In the genomic region with DNA sequence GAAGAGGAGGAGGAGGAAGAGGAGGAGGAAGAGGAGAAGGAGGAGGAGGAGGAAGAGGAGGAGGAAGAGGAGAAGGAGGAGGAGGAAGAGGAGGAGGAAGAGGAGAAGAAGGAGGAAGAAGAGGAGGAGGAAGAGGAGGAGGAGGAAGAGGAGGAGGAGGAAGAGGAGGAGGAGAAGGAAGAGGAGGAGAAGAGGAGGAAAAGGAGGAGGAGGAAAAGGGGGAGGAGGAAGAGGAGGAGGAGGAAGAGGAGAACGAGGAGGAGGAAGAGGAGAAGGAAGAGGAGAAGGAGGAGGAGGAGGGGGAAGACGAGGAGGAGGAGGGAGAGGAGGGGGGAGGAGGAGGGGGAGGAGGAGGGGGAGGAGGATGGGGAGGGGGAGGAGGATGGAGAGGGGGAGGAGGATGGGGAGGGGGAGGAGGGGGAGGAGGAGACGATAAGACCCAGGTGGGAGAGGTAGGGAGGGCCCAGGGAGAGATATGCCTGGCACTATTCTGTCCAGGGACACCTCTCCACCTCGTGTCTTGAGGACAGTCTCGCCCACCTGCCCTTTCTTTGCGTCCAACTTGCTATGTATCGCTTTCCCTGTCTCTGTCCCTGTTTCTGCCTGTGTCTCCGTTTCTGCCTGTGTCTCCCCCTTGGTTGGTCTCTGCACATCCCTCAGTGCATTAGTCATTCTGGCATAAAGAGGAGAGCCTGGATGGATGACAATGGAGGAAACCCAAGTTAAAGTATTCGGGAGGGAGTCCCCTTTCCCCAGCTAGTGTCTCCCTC, we compare ENCODE assay signal across 34 cellular contexts. TPM values are rescaled to one million over a fixed set of nuclear protein-coding genes. Genes with fewer than 3 reads are reported as not detected.
A peak's percentile ranks its signal among the peaks of the same experiment; 100 is the strongest.
DNase-seq lines count a peak whose midpoint lies in the region; ATAC-seq, FAIRE-seq and TF ChIP-seq lines count a peak whose summit lies in the region.
"Had no signal": no experiment of that assay in that cellular context is flagged by ENCODE, and none has a peak within 500 bp of the region (broad histone marks: within the 10 kb centered on the region; RNA-seq: fewer than 3 reads in every experiment).

No MANE protein-coding gene starts in this region.

- DNase-seq in DMS53 (lab: John Stamatoyannopoulos, UW) (peak; percentile 37), DMS53 treated with DMSO at 0.1 percent for 48 hours (lab: John Stamatoyannopoulos, UW; ENCODE audit: unreplicated experiment) (no peak), HT1080 (ENCODE audit: low read depth) (peak; percentile 4), RWPE2 (ENCODE audit: low spot score) (no peak), keratinocyte (ENCODE audit: low read depth, low spot score) (no peak), Kasumi-1 (lab: John Stamatoyannopoulos, UW) (no peak), epidermal melanocyte (ENCODE audit: insufficient read length, low spot score) (no peak)
- DNase-seq: 8988T; activated CD4-positive, alpha-beta T cell treated with anti-CD3 and anti-CD28 coated beads, Interleukin-2, amount 50 U/mL, for 48 hours; activated gamma-delta T cell treated with Interleukin-2 at 50 U/mL for 16 hours; activated T-cell treated with anti-CD3 and anti-CD28 coated beads, Interleukin-2, amount 50 U/mL, for 48 hours; glutamatergic neuron; H9; left ventricle myocardium inferior; NCI-H1436; NCI-H2081; NCI-H69; stimulated activated naive CD4-positive, alpha-beta T cell; T-helper 17 cell had no signal

- H3K27ac ChIP-seq in RWPE2 (ENCODE audit: poor library complexity, severe bottlenecking) (no peak overlapping the region), keratinocyte (ENCODE audit: control insufficient read depth, insufficient read depth, low read length) (no peak overlapping the region)
- H3K27ac ChIP-seq: ascending aorta, cardiac muscle cell, left ventricle myocardium inferior, parathyroid adenoma, skin epidermis, upper lobe of right lung had no signal

- H3K27me3 ChIP-seq in RWPE2 (ENCODE audit: insufficient read depth, poor library complexity, severe bottlenecking), result no peaks in the 10 kb centered on the region
- peaks cover 4% of the 10 kb centered on the region for H3K27me3 ChIP-seq in keratinocyte (ENCODE audit: control insufficient read depth, extremely low read depth, insufficient read depth, low read length)
- H3K27me3 ChIP-seq: ascending aorta, upper lobe of right lung had no signal

- H3K9me1 ChIP-seq in keratinocyte (ENCODE audit: control insufficient read depth, extremely low read depth, insufficient read depth, low read length), result no peaks in the 10 kb centered on the region

- peak; percentile 70 for FAIRE-seq in keratinocyte (lab: Jason Lieb, UNC)
- FAIRE-seq: colon, GM12892, HTR-8/SVneo, RCC 7860, TTC549 had no signal

- TF ChIP-seq CTCF in RWPE2 (IDR thresholded peaks at IDR 0.05; ENCODE audit: poor library complexity, severe bottlenecking) (no peak), keratinocyte (optimal IDR thresholded peaks at IDR 0.05 in 1 of 3, IDR thresholded peaks at IDR 0.05 in 1 of 3, conservative IDR thresholded peaks at IDR 0.05 in 1 of 3; ENCODE audit: extremely low read depth in 1 of 3, insufficient read depth in 2 of 3, low read length in 3 of 3) (no peak)

- H3K4me1 ChIP-seq in RWPE2 (ENCODE audit: insufficient read depth, poor library complexity, severe bottlenecking) (no peaks in the 10 kb centered on the region), keratinocyte (ENCODE audit: control insufficient read depth, extremely low read depth, insufficient read depth, low read length) (peaks cover 3% of the 10 kb centered on the region)
- H3K4me1 ChIP-seq: ascending aorta, left ventricle myocardium inferior, parathyroid adenoma, upper lobe of right lung had no signal

- no peak overlapping the region for H3K9ac ChIP-seq in keratinocyte (ENCODE audit: control insufficient read depth, extremely low read depth, insufficient read depth, low read length)
- H3K9ac ChIP-seq: parathyroid adenoma had no signal

- no peaks in the 10 kb centered on the region for H3K79me2 ChIP-seq in keratinocyte (ENCODE audit: control insufficient read depth, insufficient read depth, low read length)
- H3K79me2 ChIP-seq: parathyroid adenoma had no signal

- H3K36me3 ChIP-seq in RWPE2 (ENCODE audit: low read depth) (no peaks in the 10 kb centered on the region), keratinocyte (ENCODE audit: control insufficient read depth in 2 of 2, extremely low read depth in 1 of 2, insufficient read depth in 2 of 2, low read length in 2 of 2) (no peaks in the 10 kb centered on the region)
- H3K36me3 ChIP-seq: ascending aorta, cardiac muscle cell, left ventricle myocardium inferior, upper lobe of right lung had no signal

- H3K4me2 ChIP-seq in keratinocyte (ENCODE audit: control insufficient read depth, extremely low read depth, insufficient read depth, low read depth, low read length), result no peak overlapping the region

- H3K4me3 ChIP-seq in RWPE2 (ENCODE audit: severe bottlenecking) (no peak overlapping the region), keratinocyte (ENCODE audit: control insufficient read depth in 2 of 3, extremely low read depth in 1 of 3, insufficient read depth in 2 of 3, low read depth in 1 of 3, low read length in 3 of 3) (no peak overlapping the region)
- H3K4me3 ChIP-seq: ascending aorta, cardiac muscle cell, left ventricle myocardium inferior, skin epidermis, upper lobe of right lung had no signal

- H3K9me3 ChIP-seq in RWPE2 (ENCODE audit: severe bottlenecking) (no peaks in the 10 kb centered on the region), keratinocyte (ENCODE audit: control insufficient read depth, low read depth, low read length) (peaks cover 3% of the 10 kb centered on the region)
- H3K9me3 ChIP-seq: ascending aorta, left ventricle myocardium inferior, upper lobe of right lung had no signal

- dilution Hi-C loops in keratinocyte (cut with MboI; ENCODE audit: extremely low pct_ligation_motif_present, low sequenced_read_pairs), result no loop called here

- H4K20me1 ChIP-seq in keratinocyte (ENCODE audit: control insufficient read depth, extremely low read depth, insufficient read depth, low read length), result no peaks in the 10 kb centered on the region

- peak overlapping the region; percentile 30 for H2AFZ ChIP-seq in keratinocyte (ENCODE audit: control insufficient read depth, low read length)
- H2AFZ ChIP-seq: parathyroid adenoma had no signal

- peak; percentile 70 for ATAC-seq in RWPE2 (ENCODE audit: low read depth)
- no peak for ATAC-seq in HG02840 (IDR thresholded peaks at IDR 0.05; ENCODE audit: low FRiP score, unreplicated experiment)
- ATAC-seq: activated CD4-positive, CD25-positive, alpha-beta regulatory T cell treated with anti-CD3 and anti-CD28 coated beads, Interleukin-2, amount 50 U/mL, for 24 hours; T-helper 17 cell; upper lobe of right lung had no signal

RNA-seq across cellular contexts. Expression of a gene that starts 7.1 kb away (rescaled TPM):
- total RNA-seq in HT1080 (2014; rRNA removed; shearing (Covaris generic)), result not detected in 2 replicates
- not detected in 2 replicates for polyA plus RNA-seq in HT1080 (2015; cell fraction: cytosol; rRNA removed)
- polyA plus RNA-seq in HT1080 (2015; cell fraction: nucleus; rRNA removed), result not detected in 2 replicates
- polyA plus RNA-seq in keratinocyte, result 425 to 882 TPM (median 477 TPM) in 3 replicates
- 136 TPM for polyA plus RNA-seq in keratinocyte (2011; ENCODE audit: low read depth)
- 541 and 572 TPM in 2 replicates for polyA plus RNA-seq in keratinocyte (2011; cell fraction: cytosol; rRNA removed)
- 466 and 483 TPM in 2 replicates for polyA plus RNA-seq in keratinocyte (2011; cell fraction: nucleus; rRNA removed)
- polyA plus RNA-seq in keratinocyte (2012; ENCODE audit: low replicate concordance), result 487 and 1,188 TPM in 2 replicates
- polyA minus RNA-seq in keratinocyte, result 346 to 800 TPM (median 621 TPM) in 3 replicates
- 490 TPM for polyA minus RNA-seq in keratinocyte (2011; cell fraction: cytosol; rRNA and poly(A)+ RNA removed)
- 243 and 342 TPM in 2 replicates for polyA minus RNA-seq in keratinocyte (2011; cell fraction: nucleus; rRNA and poly(A)+ RNA removed)
- total RNA-seq: ascending aorta, cardiac muscle cell, H9, left ventricle myocardium inferior, mesenteric fat pad, T-helper 17 cell, temporal lobe, upper lobe of right lung had no signal
- polyA plus RNA-seq: cardiac muscle cell had no signal

RNA-seq across cellular contexts. Expression of a gene that starts 9.5 kb away (rescaled TPM):
- 0.20 TPM in 1 of 2 replicates, not detected in the other for total RNA-seq in HT1080 (2014; rRNA removed; shearing (Covaris generic))
- 0.07 and 0.11 TPM in 2 replicates for polyA plus RNA-seq in HT1080 (2015; cell fraction: cytosol; rRNA removed)
- 0.52 TPM in 1 of 2 replicates, not detected in the other for polyA plus RNA-seq in HT1080 (2015; cell fraction: nucleus; rRNA removed)
- polyA plus RNA-seq in keratinocyte, result 0.73 to 2.5 TPM (median 1.9 TPM) in 3 replicates
- 5.6 TPM for polyA plus RNA-seq in keratinocyte (2011; ENCODE audit: low read depth)
- 0.81 and 2.5 TPM in 2 replicates for polyA plus RNA-seq in keratinocyte (2011; cell fraction: cytosol; rRNA removed)
- 3.6 and 7.7 TPM in 2 replicates for polyA plus RNA-seq in keratinocyte (2011; cell fraction: nucleus; rRNA removed)
- polyA plus RNA-seq in keratinocyte (2012; ENCODE audit: low replicate concordance), result 2.8 and 23.6 TPM in 2 replicates
- polyA minus RNA-seq in keratinocyte, result 0.69 to 5.9 TPM (median 2.7 TPM) in 3 replicates
- 3.3 TPM for polyA minus RNA-seq in keratinocyte (2011; cell fraction: cytosol; rRNA and poly(A)+ RNA removed)
- polyA minus RNA-seq in keratinocyte (2011; cell fraction: nucleus; rRNA and poly(A)+ RNA removed), result 3.2 and 8.3 TPM in 2 replicates
- total RNA-seq: ascending aorta, G401, left ventricle myocardium inferior, mesenteric fat pad, T-helper 17 cell, upper lobe of right lung had no signal

RNA-seq across cellular contexts. Expression of a gene that starts 23.8 kb away (rescaled TPM):
- not detected in 2 replicates for total RNA-seq in HT1080 (2014; rRNA removed; shearing (Covaris generic))
- polyA plus RNA-seq in HT1080 (2015; cell fraction: cytosol; rRNA removed), result not detected in 2 replicates
- not detected in 2 replicates for polyA plus RNA-seq in HT1080 (2015; cell fraction: nucleus; rRNA removed)
- polyA plus RNA-seq in keratinocyte, result 22.4 to 33.8 TPM (median 29.2 TPM) in 3 replicates
- polyA plus RNA-seq in keratinocyte (2011; ENCODE audit: low read depth), result 140 TPM
- polyA plus RNA-seq in keratinocyte (2011; cell fraction: cytosol; rRNA removed), result 27.6 and 59.2 TPM in 2 replicates
- 89.8 and 155 TPM in 2 replicates for polyA plus RNA-seq in keratinocyte (2011; cell fraction: nucleus; rRNA removed)
- polyA plus RNA-seq in keratinocyte (2012; ENCODE audit: low replicate concordance), result 36.2 and 757 TPM in 2 replicates
- 11.1 to 66.6 TPM (median 14.4 TPM) in 3 replicates for polyA minus RNA-seq in keratinocyte
- 16.1 TPM for polyA minus RNA-seq in keratinocyte (2011; cell fraction: cytosol; rRNA and poly(A)+ RNA removed)
- polyA minus RNA-seq in keratinocyte (2011; cell fraction: nucleus; rRNA and poly(A)+ RNA removed), result 39.9 and 57.8 TPM in 2 replicates
- total RNA-seq: ascending aorta, cardiac muscle cell, G401, left ventricle myocardium inferior, mesenteric fat pad, T-helper 17 cell, temporal lobe had no signal

RNA-seq across cellular contexts. Expression of a gene that starts 41.5 kb away (rescaled TPM):
- not detected in 2 replicates for total RNA-seq in HT1080 (2014; rRNA removed; shearing (Covaris generic))
- not detected in 2 replicates for polyA plus RNA-seq in HT1080 (2015; cell fraction: cytosol; rRNA removed)
- not detected in 2 replicates for polyA plus RNA-seq in HT1080 (2015; cell fraction: nucleus; rRNA removed)
- 88.8 to 232 TPM (median 118 TPM) in 3 replicates for polyA plus RNA-seq in keratinocyte
- 465 TPM for polyA plus RNA-seq in keratinocyte (2011; ENCODE audit: low read depth)
- polyA plus RNA-seq in keratinocyte (2011; cell fraction: cytosol; rRNA removed), result 101 and 121 TPM in 2 replicates
- polyA plus RNA-seq in keratinocyte (2011; cell fraction: nucleus; rRNA removed), result 103 and 104 TPM in 2 replicates
- 205 and 602 TPM in 2 replicates for polyA plus RNA-seq in keratinocyte (2012; ENCODE audit: low replicate concordance)
- 75.5 to 165 TPM (median 104 TPM) in 3 replicates for polyA minus RNA-seq in keratinocyte
- 82.9 TPM for polyA minus RNA-seq in keratinocyte (2011; cell fraction: cytosol; rRNA and poly(A)+ RNA removed)
- polyA minus RNA-seq in keratinocyte (2011; cell fraction: nucleus; rRNA and poly(A)+ RNA removed), result 61.0 and 75.9 TPM in 2 replicates
- total RNA-seq: ascending aorta, cardiac muscle cell, G401, left ventricle myocardium inferior, mesenteric fat pad, T-helper 17 cell, temporal lobe, upper lobe of right lung had no signal
- polyA plus RNA-seq: cardiac muscle cell had no signal

RNA-seq across cellular contexts. Expression of a gene that starts 48.7 kb away (rescaled TPM):
- total RNA-seq in HT1080 (2014; rRNA removed; shearing (Covaris generic)), result not detected in 2 replicates
- polyA plus RNA-seq in HT1080 (2015; cell fraction: cytosol; rRNA removed), result not detected in 2 replicates
- polyA plus RNA-seq in HT1080 (2015; cell fraction: nucleus; rRNA removed), result not detected in 2 replicates
- polyA plus RNA-seq in keratinocyte, result not detected in 3 replicates
- polyA plus RNA-seq in keratinocyte (2011; ENCODE audit: low read depth), result not detected
- polyA plus RNA-seq in keratinocyte (2011; cell fraction: cytosol; rRNA removed), result not detected in 2 replicates
- polyA plus RNA-seq in keratinocyte (2011; cell fraction: nucleus; rRNA removed), result not detected in 2 replicates
- polyA plus RNA-seq in keratinocyte (2012; ENCODE audit: low replicate concordance), result 0.49 TPM in 1 of 2 replicates, not detected in the other
- not detected in 3 replicates for polyA minus RNA-seq in keratinocyte
- not detected for polyA minus RNA-seq in keratinocyte (2011; cell fraction: cytosol; rRNA and poly(A)+ RNA removed)
- not detected in 2 replicates for polyA minus RNA-seq in keratinocyte (2011; cell fraction: nucleus; rRNA and poly(A)+ RNA removed)
- total RNA-seq: ascending aorta, cardiac muscle cell, G401, left ventricle myocardium inferior, mesenteric fat pad, T-helper 17 cell, temporal lobe, upper lobe of right lung had no signal
- polyA plus RNA-seq: cardiac muscle cell had no signal

Comparison
In these comparisons a context has a peak if more than half of its experiments do, and no peak if none do; other contexts are left out.
1. DNase-seq: peak in DMS53 (single experiment) and HT1080 (single experiment); none in DMS53 treated with DMSO at 0.1 percent for 48 hours (single experiment), RWPE2 (single experiment), keratinocyte (single experiment), Kasumi-1 (0 of 2) and epidermal melanocyte (single experiment).